10 cellular contexts compared by ENCODE assay signal in the genomic region with DNA sequence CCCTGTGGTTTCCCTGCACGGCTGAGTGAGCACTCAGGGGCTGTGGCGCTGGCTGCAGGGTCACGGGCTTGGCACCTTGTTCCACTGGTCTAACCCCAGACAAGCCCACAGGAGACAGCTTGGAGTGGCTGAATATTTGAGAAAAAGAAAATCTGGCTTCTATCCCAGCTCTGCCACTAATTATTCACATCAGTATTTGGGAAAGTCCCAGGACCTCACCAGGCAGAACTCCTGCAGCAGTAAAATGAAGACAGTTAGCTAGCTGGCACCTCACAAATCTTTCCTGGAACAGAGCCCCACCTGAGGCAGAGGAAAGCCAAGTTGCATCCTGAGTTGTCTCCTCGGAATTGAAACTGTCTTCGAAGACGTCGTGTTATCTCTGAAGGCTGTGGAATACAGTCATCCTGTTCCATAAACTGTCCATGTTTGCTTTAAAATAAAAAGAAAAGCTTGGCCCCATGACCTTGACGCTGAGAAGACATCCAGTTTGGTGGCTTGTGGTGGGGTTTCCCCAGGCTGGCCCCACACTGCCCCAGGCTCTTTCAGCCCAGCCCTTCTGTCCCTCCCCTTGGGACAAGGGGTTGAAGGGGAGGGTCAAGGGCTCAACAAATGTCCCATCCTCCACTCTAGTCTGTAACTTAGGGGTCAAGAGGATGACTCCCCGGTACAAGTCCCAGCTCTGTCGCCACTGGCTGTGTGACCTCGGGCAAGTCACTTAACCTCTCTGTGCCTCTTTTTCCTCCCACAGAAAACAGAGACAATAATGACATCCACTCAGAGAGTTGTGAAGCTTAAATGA.
DNase-seq lines count a peak whose midpoint lies in the region; ATAC-seq and TF ChIP-seq lines count a peak whose summit lies in the region.
"Had no signal": no experiment of that assay in that cellular context is flagged by ENCODE, and none has a peak within 500 bp of the region (broad histone marks: within the 10 kb centered on the region; RNA-seq: fewer than 3 reads in every experiment).

No MANE protein-coding gene starts in this region.

- POLR2A ChIA-PET in SK-N-SH (lab: Yijun Ruan, JAX): no interaction called here

- peak; percentile 35 for DNase-seq in GM12865 (ENCODE audit: low read depth)
- DNase-seq in SK-N-SH: no peak
- DNase-seq in foreskin keratinocyte: peak in 1 of 2 donors; percentile 23
- DNase-seq in stimulated activated naive B cell treated with anti-CD40 and anti-IgM and Interleukin-4, amounts not matched to agents 10 μg/mL and 1 μg/mL and 100 μg/mL, for 72 hours: no peak
- no peak for DNase-seq in type B pancreatic cell (ENCODE audit: extremely low spot score, unreplicated experiment)
- no peak for DNase-seq in T-helper 2 cell treated with Interferon-gamma antibody and Interleukin-4, amounts not matched to agents 5 μg/mL and 100 μg/mL, for 36 hours (ENCODE audit: low spot score)
- DNase-seq: stimulated activated CD4-positive, alpha-beta T cell treated with anti-CD3 and anti-CD28 coated beads, Interleukin-12 subunit alpha, Interleukin-12 subunit beta, amount 100 ng/mL, for 4 hours; stimulated activated CD8-positive, alpha-beta memory T cell treated with anti-CD3 and anti-CD28 coated beads, Interleukin-4, amount 100 ng/mL, for 48 hours had no signal

- CTCF ChIA-PET in SK-N-SH (lab: Yijun Ruan, JAX): interaction anchor here (0.6 to 1.7 kb wide), 6 partner anchors 8 to 249 kb away, joined by 3 to 8 read pairs (median 5); no protein-coding TSS in a partner anchor

- no peak overlapping the region for H3K4me2 ChIP-seq in SK-N-SH

- no peak for TF ChIP-seq EP300 in SK-N-SH (IDR thresholded peaks at IDR 0.05; ENCODE audit: borderline replicate concordance in 1 of 2, low read depth in 1 of 2, low read length in 1 of 2)

- no peaks in the 10 kb centered on the region for H3K9me3 ChIP-seq in SK-N-SH

- no peak overlapping the region for H3K4me3 Mint-ChIP-seq in stimulated activated naive B cell treated with anti-CD40 and anti-IgM and Interleukin-4, amounts not matched to agents 10 μg/mL and 1 μg/mL and 100 μg/mL, for 72 hours
- H3K4me3 Mint-ChIP-seq in type B pancreatic cell: no peak overlapping the region
- no peak overlapping the region for H3K4me3 Mint-ChIP-seq in T-helper 2 cell treated with Interferon-gamma antibody and Interleukin-4, amounts not matched to agents 5 μg/mL and 100 μg/mL, for 36 hours
- H3K4me3 Mint-ChIP-seq: natural killer cell treated with Interleukin-12 subunit alpha and Interleukin-12 subunit beta and Interleukin-15 and Interleukin-18, amount 100 ng/mL, for 72 hours had no signal

- H3K4me3 ChIP-seq in GM12865 (ENCODE audit: low read depth, low read length) (no peak overlapping the region), SK-N-SH (ENCODE audit: low read depth in 2 of 2, low read length in 1 of 2) (no peak overlapping the region)

- H3K27ac ChIP-seq in SK-N-SH (ENCODE audit: low read depth in 2 of 2, low read length in 1 of 2) (no peak overlapping the region), foreskin keratinocyte (no peak overlapping the region)

- no peaks in the 10 kb centered on the region for H3K4me1 ChIP-seq in SK-N-SH (ENCODE audit: control insufficient read depth in 1 of 2, insufficient read depth in 2 of 2, low read depth in 1 of 2, low read length in 1 of 2)
- H3K4me1 ChIP-seq in foreskin keratinocyte: no peaks in the 10 kb centered on the region

- H3K27me3 ChIP-seq in SK-N-SH (ENCODE audit: insufficient read depth): no peaks in the 10 kb centered on the region
- H3K27me3 ChIP-seq in foreskin keratinocyte: peaks cover 2% of the 10 kb centered on the region

- WGBS in SK-N-SH (ENCODE audit: low lambda C conversion rate): 32% methylated on average over 8 of the region's 11 CpGs

- TF ChIP-seq CTCF in GM12865 (IDR thresholded peaks at IDR 0.05; ENCODE audit: insufficient read depth, low read depth, low read length, missing control alignments) (no peak), SK-N-SH (IDR thresholded peaks at IDR 0.05) (no peak), foreskin keratinocyte (conservative IDR thresholded peaks at IDR 0.05) (no peak), type B pancreatic cell (conservative IDR thresholded peaks at IDR 0.05) (no peak)

- no peaks in the 10 kb centered on the region for H3K79me2 ChIP-seq in SK-N-SH (ENCODE audit: insufficient read depth)

- H2AFZ ChIP-seq in SK-N-SH (ENCODE audit: low read depth): no peak overlapping the region

- no peak for TF ChIP-seq RAD21 in SK-N-SH (IDR thresholded peaks at IDR 0.05; ENCODE audit: low read length)

- no peaks in the 10 kb centered on the region for H3K9me3 Mint-ChIP-seq in stimulated activated naive B cell treated with anti-CD40 and anti-IgM and Interleukin-4, amounts not matched to agents 10 μg/mL and 1 μg/mL and 100 μg/mL, for 72 hours
- no peaks in the 10 kb centered on the region for H3K9me3 Mint-ChIP-seq in type B pancreatic cell
- H3K9me3 Mint-ChIP-seq in T-helper 2 cell treated with Interferon-gamma antibody and Interleukin-4, amounts not matched to agents 5 μg/mL and 100 μg/mL, for 36 hours: no peaks in the 10 kb centered on the region
- H3K9me3 Mint-ChIP-seq: natural killer cell treated with Interleukin-12 subunit alpha and Interleukin-12 subunit beta and Interleukin-15 and Interleukin-18, amount 100 ng/mL, for 72 hours had no signal

- ATAC-seq in foreskin keratinocyte (peak; percentile 37), HG03439 (IDR thresholded peaks at IDR 0.05; ENCODE audit: unreplicated experiment) (no peak)
- ATAC-seq in stimulated activated naive B cell treated with anti-CD40 and anti-IgM and Interleukin-4, amounts not matched to agents 10 μg/mL and 1 μg/mL and 100 μg/mL, for 72 hours (replicated peaks): peak; percentile 28 to 66
- ATAC-seq: natural killer cell treated with Interleukin-12 subunit alpha and Interleukin-12 subunit beta and Interleukin-15 and Interleukin-18, amount 100 ng/mL, for 72 hours had no signal

- H3K36me3 Mint-ChIP-seq in stimulated activated naive B cell treated with anti-CD40 and anti-IgM and Interleukin-4, amounts not matched to agents 10 μg/mL and 1 μg/mL and 100 μg/mL, for 72 hours: no peaks in the 10 kb centered on the region
- no peaks in the 10 kb centered on the region for H3K36me3 Mint-ChIP-seq in type B pancreatic cell
- H3K36me3 Mint-ChIP-seq in T-helper 2 cell treated with Interferon-gamma antibody and Interleukin-4, amounts not matched to agents 5 μg/mL and 100 μg/mL, for 36 hours (ENCODE audit: low read depth): no peaks in the 10 kb centered on the region
- H3K36me3 Mint-ChIP-seq: natural killer cell treated with Interleukin-12 subunit alpha and Interleukin-12 subunit beta and Interleukin-15 and Interleukin-18, amount 100 ng/mL, for 72 hours had no signal

- H4K20me1 ChIP-seq in SK-N-SH (ENCODE audit: insufficient read depth): no peaks in the 10 kb centered on the region

- no peak overlapping the region for H3K27ac Mint-ChIP-seq in stimulated activated naive B cell treated with anti-CD40 and anti-IgM and Interleukin-4, amounts not matched to agents 10 μg/mL and 1 μg/mL and 100 μg/mL, for 72 hours
- H3K27ac Mint-ChIP-seq in type B pancreatic cell: no peak overlapping the region
- H3K27ac Mint-ChIP-seq in T-helper 2 cell treated with Interferon-gamma antibody and Interleukin-4, amounts not matched to agents 5 μg/mL and 100 μg/mL, for 36 hours: no peak overlapping the region
- H3K27ac Mint-ChIP-seq: natural killer cell treated with Interleukin-12 subunit alpha and Interleukin-12 subunit beta and Interleukin-15 and Interleukin-18, amount 100 ng/mL, for 72 hours had no signal

- H3K27me3 Mint-ChIP-seq in stimulated activated naive B cell treated with anti-CD40 and anti-IgM and Interleukin-4, amounts not matched to agents 10 μg/mL and 1 μg/mL and 100 μg/mL, for 72 hours: peaks cover 12 to 23% of the 10 kb centered on the region in 2 donors
- no peaks in the 10 kb centered on the region for H3K27me3 Mint-ChIP-seq in type B pancreatic cell
- H3K27me3 Mint-ChIP-seq in T-helper 2 cell treated with Interferon-gamma antibody and Interleukin-4, amounts not matched to agents 5 μg/mL and 100 μg/mL, for 36 hours (ENCODE audit: low read depth): no peaks in the 10 kb centered on the region

- no peaks in the 10 kb centered on the region for H3F3A ChIP-seq in SK-N-SH (replicated peaks; ENCODE audit: insufficient read depth)

- H3K9me2 ChIP-seq in SK-N-SH: no peaks in the 10 kb centered on the region

- H3K4me1 Mint-ChIP-seq in stimulated activated naive B cell treated with anti-CD40 and anti-IgM and Interleukin-4, amounts not matched to agents 10 μg/mL and 1 μg/mL and 100 μg/mL, for 72 hours: peaks cover 6 to 9% of the 10 kb centered on the region in 2 donors
- H3K4me1 Mint-ChIP-seq in type B pancreatic cell (ENCODE audit: unreplicated experiment): peaks cover 22% of the 10 kb centered on the region
- H3K4me1 Mint-ChIP-seq in T-helper 2 cell treated with Interferon-gamma antibody and Interleukin-4, amounts not matched to agents 5 μg/mL and 100 μg/mL, for 36 hours (ENCODE audit: low read depth): no peaks in the 10 kb centered on the region

- no peaks in the 10 kb centered on the region for H3K36me3 ChIP-seq in SK-N-SH (replicated peaks in 1 of 2; ENCODE audit: control insufficient read depth in 1 of 2, insufficient read depth in 2 of 2, low read length in 1 of 2)

- H3K9ac ChIP-seq in SK-N-SH: no peak overlapping the region

TF ChIP-seq in SK-N-SH, 30 proteins besides CTCF, POLR2A, EP300 and RAD21:
- TF ChIP-seq PBX3 (IDR thresholded peaks at IDR 0.05) (peak; percentile 35; the same call in 1 of the 2 replicates), NFIC (IDR thresholded peaks at IDR 0.05; ENCODE audit: borderline replicate concordance) (peak; percentile 27; the same call in 1 of the 2 replicates), JUND (IDR thresholded peaks at IDR 0.05) (no peak)
TF ChIP-seq in SK-N-SH: peak in this region for 2.
